ENCODE assay signal across 14 cellular contexts in the genomic region with DNA sequence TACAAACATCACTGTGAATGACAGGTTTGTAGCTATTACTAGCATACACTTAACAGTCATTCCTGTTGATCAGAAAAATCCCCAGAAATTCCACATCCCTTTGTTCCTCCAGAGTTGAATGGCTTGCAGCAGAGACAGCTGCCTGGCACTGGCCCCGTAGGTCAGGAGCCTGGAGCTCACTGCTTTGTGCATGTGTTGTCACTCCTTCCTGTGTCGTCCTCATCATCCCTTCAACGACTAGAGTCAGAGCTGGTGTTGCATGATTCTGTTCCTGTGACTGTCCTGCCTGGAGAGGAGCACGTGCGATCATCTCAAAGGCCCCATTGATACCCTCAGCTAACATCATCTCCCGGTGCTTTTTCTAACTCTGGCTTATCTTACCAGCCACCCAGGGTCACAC. TPM values are rescaled to one million over a fixed set of nuclear protein-coding genes. Genes with fewer than 3 reads are reported as not detected.
DNase-seq lines count a peak whose midpoint lies in the region; ATAC-seq and TF ChIP-seq lines count a peak whose summit lies in the region.
"Had no signal": no experiment of that assay in that cellular context is flagged by ENCODE, and none has a peak within 500 bp of the region (broad histone marks: within the 10 kb centered on the region; RNA-seq: fewer than 3 reads in every experiment).

No MANE protein-coding gene starts in this region.

- H2AFZ ChIP-seq in MM.1S (ENCODE audit: low read length) = no peak overlapping the region

- H3K36me3 Mint-ChIP-seq in stimulated activated naive B cell treated with anti-CD40 and anti-IgM and Interleukin-4, amounts not matched to agents 10 μg/mL and 1 μg/mL and 100 μg/mL, for 72 hours = no peaks in the 10 kb centered on the region
- H3K36me3 Mint-ChIP-seq: CD8-positive, alpha-beta memory T cell had no signal

- H3K79me2 ChIP-seq in MM.1S (ENCODE audit: low read length) = no peaks in the 10 kb centered on the region

- no peak overlapping the region for H3K4me2 ChIP-seq in MM.1S (ENCODE audit: low read depth, low read length)

- H3K4me1 ChIP-seq in NT2/D1 (ENCODE audit: insufficient read depth, insufficient read length) (peaks cover 2% of the 10 kb centered on the region), MM.1S (ENCODE audit: low read length) (peaks cover 11% of the 10 kb centered on the region)
- H3K4me1 ChIP-seq: sigmoid colon had no signal

- no peak for TF ChIP-seq CTCF in MM.1S (IDR thresholded peaks at IDR 0.05; ENCODE audit: low read length)

- H3K4me3 ChIP-seq in NT2/D1 (ENCODE audit: insufficient read length, low read depth) (no peak overlapping the region), MM.1S (ENCODE audit: low read length) (no peak overlapping the region)
- H3K4me3 ChIP-seq: sigmoid colon had no signal

- H3F3A ChIP-seq in MM.1S (ENCODE audit: insufficient read depth, low read length) = peaks cover 6% of the 10 kb centered on the region; the same call in 1 of the 2 replicates

- DNase-seq in NT2/D1 (ENCODE audit: low read depth, low spot score) (peak; percentile 25), dermis microvascular lymphatic vessel endothelial cell (ENCODE audit: low read depth in 2 of 2) (peak; percentile 86 to 96), medulla oblongata (ENCODE audit: extremely low spot score) (peak; percentile 86), MM.1S (no peak), NCI-H2107 (lab: John Stamatoyannopoulos, UW) (no peak)
- no peak for DNase-seq in stimulated activated naive B cell treated with anti-CD40 and anti-IgM and Interleukin-4, amounts not matched to agents 10 μg/mL and 1 μg/mL and 100 μg/mL, for 72 hours
- DNase-seq: activated CD4-positive, alpha-beta T cell treated with anti-CD3 and anti-CD28 coated beads, Interleukin-2, amount 50 U/mL, for 4 hours; CD8-positive, alpha-beta memory T cell; NCI-H1092 treated with DMSO at 0.1 percent for 48 hours; RPMI8226; sigmoid colon had no signal

- H3K4me3 Mint-ChIP-seq in stimulated activated naive B cell treated with anti-CD40 and anti-IgM and Interleukin-4, amounts not matched to agents 10 μg/mL and 1 μg/mL and 100 μg/mL, for 72 hours = no peak overlapping the region
- H3K4me3 Mint-ChIP-seq: CD8-positive, alpha-beta memory T cell; T-helper 2 cell treated with Interferon-gamma antibody and Interleukin-4, amounts not matched to agents 5 μg/mL and 100 μg/mL, for 36 hours had no signal

- H3K9me3 ChIP-seq in NT2/D1 (ENCODE audit: insufficient read depth, low read length) = peaks cover 20% of the 10 kb centered on the region; the same call in 1 of the 2 replicates
- H3K9me3 ChIP-seq in MM.1S (replicated peaks; ENCODE audit: insufficient read depth, low read length) = no peaks in the 10 kb centered on the region

- no peaks in the 10 kb centered on the region for H3K9me2 ChIP-seq in MM.1S (replicated peaks; ENCODE audit: insufficient read depth, low read length)

- H3K9ac ChIP-seq in NT2/D1 (ENCODE audit: insufficient read length, low read depth) (no peak overlapping the region), MM.1S (ENCODE audit: low read length) (no peak overlapping the region)

- peaks cover 5 to 9% of the 10 kb centered on the region in 2 donors for H3K9me3 Mint-ChIP-seq in stimulated activated naive B cell treated with anti-CD40 and anti-IgM and Interleukin-4, amounts not matched to agents 10 μg/mL and 1 μg/mL and 100 μg/mL, for 72 hours

- H3K27me3 Mint-ChIP-seq in stimulated activated naive B cell treated with anti-CD40 and anti-IgM and Interleukin-4, amounts not matched to agents 10 μg/mL and 1 μg/mL and 100 μg/mL, for 72 hours = peaks cover 5 to 6% of the 10 kb centered on the region in 2 donors

- H4K20me1 ChIP-seq in MM.1S (ENCODE audit: insufficient read depth, low read length) = no peaks in the 10 kb centered on the region

- H3K36me3 ChIP-seq in NT2/D1 (ENCODE audit: insufficient read depth, insufficient read length, low read length) (no peaks in the 10 kb centered on the region), MM.1S (replicated peaks; ENCODE audit: insufficient read depth, low read length) (no peaks in the 10 kb centered on the region)
- H3K36me3 ChIP-seq: sigmoid colon had no signal

- H3K27ac ChIP-seq in MM.1S (ENCODE audit: low read length) = no peak overlapping the region
- H3K27ac ChIP-seq: sigmoid colon had no signal

- H3K27ac Mint-ChIP-seq in stimulated activated naive B cell treated with anti-CD40 and anti-IgM and Interleukin-4, amounts not matched to agents 10 μg/mL and 1 μg/mL and 100 μg/mL, for 72 hours = peak overlapping the region; percentile 71
- H3K27ac Mint-ChIP-seq: activated T-helper 2 cell treated with anti-CD3 and anti-CD28 coated beads, Interferon-gamma antibody, Interleukin-2, Interleukin-4, amounts not matched to agents 10 μg/mL and 5 μg/mL and 100 μg/mL, durations not matched to agents 14 hours and 24 hours and 36 hours; CD8-positive, alpha-beta memory T cell; T-helper 2 cell treated with Interferon-gamma antibody and Interleukin-4, amounts not matched to agents 5 μg/mL and 100 μg/mL, for 36 hours had no signal

- H3K4me1 Mint-ChIP-seq in stimulated activated naive B cell treated with anti-CD40 and anti-IgM and Interleukin-4, amounts not matched to agents 10 μg/mL and 1 μg/mL and 100 μg/mL, for 72 hours = peaks cover 0 to 4% of the 10 kb centered on the region in 2 donors
- H3K4me1 Mint-ChIP-seq: CD8-positive, alpha-beta memory T cell had no signal

- H3K27me3 ChIP-seq in NT2/D1 (ENCODE audit: insufficient read depth, insufficient read length) (no peaks in the 10 kb centered on the region), MM.1S (replicated peaks; ENCODE audit: insufficient read depth, low read length) (no peaks in the 10 kb centered on the region)
- H3K27me3 ChIP-seq: sigmoid colon had no signal

- ATAC-seq in stimulated activated naive B cell treated with anti-CD40 and anti-IgM and Interleukin-4, amounts not matched to agents 10 μg/mL and 1 μg/mL and 100 μg/mL, for 72 hours (replicated peaks) = no peak
- no peak for ATAC-seq in HG03095 (IDR thresholded peaks at IDR 0.05; ENCODE audit: unreplicated experiment)

RNA-seq across cellular contexts. Expression of a gene that starts 58.3 kb away (rescaled TPM):
- total RNA-seq in dermis microvascular lymphatic vessel endothelial cell = 4.5 and 9.1 TPM in 2 replicates

Comparison
In these comparisons a context has a peak if more than half of its experiments do, and no peak if none do; other contexts are left out.
1. DNase-seq: peak in NT2/D1 (single experiment), dermis microvascular lymphatic vessel endothelial cell (2 of 2) and medulla oblongata (single experiment); none in stimulated activated naive B cell treated with anti-CD40 and anti-IgM and Interleukin-4, amounts not matched to agents 10 μg/mL and 1 μg/mL and 100 μg/mL, for 72 hours (single experiment), MM.1S (single experiment) and NCI-H2107 (single experiment).